Comparison of ENCODE assay signal across 12 cellular contexts in genomic region chr2:199979398-199979797, GRCh38. TPM values are rescaled to one million over a fixed set of nuclear protein-coding genes. Genes with fewer than 3 reads are reported as not detected.
A peak's percentile ranks its signal among the peaks of the same experiment; 100 is the strongest.
DNase-seq lines count a peak whose midpoint lies in the region; ATAC-seq, FAIRE-seq and TF ChIP-seq lines count a peak whose summit lies in the region.
"Had no signal": no experiment of that assay in that cellular context is flagged by ENCODE, and none has a peak within 500 bp of the region (broad histone marks: within the 10 kb centered on the region; RNA-seq: fewer than 3 reads in every experiment).

No MANE protein-coding gene starts in this region.

- TF ChIP-seq CTCF in OCI-LY3 (IDR thresholded peaks at IDR 0.05; ENCODE audit: low read depth, low read length), result no peak
- no peak for TF ChIP-seq CTCF in choroid plexus epithelial cell (conservative IDR thresholded peaks at IDR 0.05; ENCODE audit: low read depth, low read length)
- TF ChIP-seq CTCF in body of pancreas (IDR thresholded peaks at IDR 0.05), result no peak

- H3K9ac ChIP-seq in OCI-LY3 (ENCODE audit: low read length), result no peak overlapping the region

- no peaks in the 10 kb centered on the region for H3K27me3 ChIP-seq in OCI-LY3 (ENCODE audit: low read depth, low read length)
- H3K27me3 ChIP-seq in body of pancreas, result no peaks in the 10 kb centered on the region
- H3K27me3 ChIP-seq: tibial nerve had no signal

- peaks cover 23% of the 10 kb centered on the region for H3K4me1 Mint-ChIP-seq in stimulated activated effector memory CD8-positive, alpha-beta T cell treated with anti-CD3 and anti-CD28 coated beads, Interleukin-12 subunit alpha, Interleukin-12 subunit beta, amount 100 ng/mL, for 72 hours

- intact Hi-C loops in body of pancreas (cut with DNase I), result no loop called here

- no peak for ATAC-seq in stimulated activated effector memory CD8-positive, alpha-beta T cell treated with anti-CD3 and anti-CD28 coated beads, Interleukin-12 subunit alpha, Interleukin-12 subunit beta, amount 100 ng/mL, for 72 hours
- no peak for ATAC-seq in body of pancreas

- no peak for DNase-seq in choroid plexus epithelial cell (ENCODE audit: low read depth)
- DNase-seq in lung microvascular endothelial cell (ENCODE audit: low read depth in 2 of 2), result peak; percentile 7 to 20
- DNase-seq in stimulated activated effector memory CD8-positive, alpha-beta T cell treated with anti-CD3 and anti-CD28 coated beads, Interleukin-12 subunit alpha, Interleukin-12 subunit beta, amount 100 ng/mL, for 72 hours (ENCODE audit: low spot score in 2 of 2), result no peak
- no peak for DNase-seq in body of pancreas
- no peak for DNase-seq in NCI-H1092 (lab: John Stamatoyannopoulos, UW)
- no peak for DNase-seq in HTR-8/SVneo (ENCODE audit: insufficient read length, low spot score)

- no peak for FAIRE-seq in HTR-8/SVneo (lab: Jason Lieb, UNC)
- FAIRE-seq: colon had no signal

- H3K36me3 ChIP-seq in OCI-LY3 (replicated peaks; ENCODE audit: low read depth, low read length) (peaks cover 2% of the 10 kb centered on the region), body of pancreas (replicated peaks in 1 of 2; ENCODE audit: insufficient read depth in 1 of 2, low read depth in 2 of 2) (no peaks in the 10 kb centered on the region)

- no peaks in the 10 kb centered on the region for H3K79me2 ChIP-seq in OCI-LY3 (ENCODE audit: low read length)

- no peaks in the 10 kb centered on the region for H3K36me3 Mint-ChIP-seq in stimulated activated effector memory CD8-positive, alpha-beta T cell treated with anti-CD3 and anti-CD28 coated beads, Interleukin-12 subunit alpha, Interleukin-12 subunit beta, amount 100 ng/mL, for 72 hours

- H3K27ac Mint-ChIP-seq in stimulated activated effector memory CD8-positive, alpha-beta T cell treated with anti-CD3 and anti-CD28 coated beads, Interleukin-12 subunit alpha, Interleukin-12 subunit beta, amount 100 ng/mL, for 72 hours, result peak overlapping the region; percentile 54
- H3K27ac Mint-ChIP-seq: activated CD4-positive, alpha-beta T cell treated with anti-CD3 and anti-CD28 coated beads, Interleukin-2, amount 10 ng/mL, durations not matched to agents 7 days and 5 days had no signal

- H3K27ac ChIP-seq in OCI-LY3 (ENCODE audit: low read length) (no peak overlapping the region), body of pancreas (no peak overlapping the region)

- H3K4me2 ChIP-seq in OCI-LY3 (ENCODE audit: low read length), result peak overlapping the region; percentile 72; the same call in 1 of the 2 replicates

- H3K4me3 ChIP-seq in OCI-LY3 (ENCODE audit: low read length), result peak overlapping the region; percentile 51; the same call in 1 of the 2 replicates
- peak overlapping the region; percentile 45 for H3K4me3 ChIP-seq in choroid plexus epithelial cell (ENCODE audit: low read depth, low read length)
- no peak overlapping the region for H3K4me3 ChIP-seq in body of pancreas

- no peaks in the 10 kb centered on the region for H4K20me1 ChIP-seq in OCI-LY3 (ENCODE audit: insufficient read depth, low read length)

- H2AFZ ChIP-seq in OCI-LY3 (ENCODE audit: low read depth, low read length), result 0 out of 2 replicates have a peak overlapping the region, but pooled peaks have one; percentile 40

- H3K9me3 ChIP-seq in OCI-LY3 (ENCODE audit: insufficient read depth, low read length), result no peaks in the 10 kb centered on the region
- no peaks in the 10 kb centered on the region for H3K9me3 ChIP-seq in body of pancreas
- H3K9me3 ChIP-seq: tibial nerve had no signal

- H3K9me3 Mint-ChIP-seq in stimulated activated effector memory CD8-positive, alpha-beta T cell treated with anti-CD3 and anti-CD28 coated beads, Interleukin-12 subunit alpha, Interleukin-12 subunit beta, amount 100 ng/mL, for 72 hours, result no peaks in the 10 kb centered on the region
- H3K9me3 Mint-ChIP-seq: activated CD4-positive, alpha-beta T cell treated with anti-CD3 and anti-CD28 coated beads, Interleukin-2, amount 10 ng/mL, durations not matched to agents 7 days and 5 days; activated T-cell treated with anti-CD3 and anti-CD28 coated beads, Interleukin-2, amount 50 U/mL, for 24 hours had no signal

- H3K4me1 ChIP-seq in OCI-LY3 (ENCODE audit: low read length) (peaks cover 11% of the 10 kb centered on the region), body of pancreas (no peaks in the 10 kb centered on the region)

- peak overlapping the region; percentile 45 for H3K4me3 Mint-ChIP-seq in stimulated activated effector memory CD8-positive, alpha-beta T cell treated with anti-CD3 and anti-CD28 coated beads, Interleukin-12 subunit alpha, Interleukin-12 subunit beta, amount 100 ng/mL, for 72 hours
- H3K4me3 Mint-ChIP-seq: activated CD4-positive, alpha-beta T cell treated with anti-CD3 and anti-CD28 coated beads, Interleukin-2, amount 10 ng/mL, durations not matched to agents 7 days and 5 days; CD4-positive, CD25-positive, alpha-beta regulatory T cell had no signal

- WGBS in body of pancreas, 2 donors, result 57 to 65% methylated on average over 5 of the region's 5 CpGs

- TF ChIP-seq POLR2A in body of pancreas (IDR thresholded peaks at IDR 0.05), result no peak

RNA-seq across cellular contexts. Expression of gene MAIP1, which starts 24.0 kb away (rescaled TPM):
- total RNA-seq in lung microvascular endothelial cell (23.1 and 26.0 TPM in 2 replicates), body of pancreas (10 to 100 TPM; 11.2 to 11.9 TPM)

RNA-seq across cellular contexts. Expression of gene TYW5, which starts 24.1 kb away (rescaled TPM):
- total RNA-seq in lung microvascular endothelial cell (3.3 and 4.4 TPM in 2 replicates), body of pancreas (10 to 100 TPM in 1 of 2 donors, 1 to 10 TPM in 1; 4.3 to 10.1 TPM)

Comparison
In these comparisons a context has a peak if more than half of its experiments do, and no peak if none do; other contexts are left out.
1. H3K4me3 ChIP-seq: peak in OCI-LY3 (single experiment) and choroid plexus epithelial cell (single experiment); none in body of pancreas (0 of 2).
2. DNase-seq: peak in lung microvascular endothelial cell (2 of 2); none in choroid plexus epithelial cell (single experiment), stimulated activated effector memory CD8-positive, alpha-beta T cell treated with anti-CD3 and anti-CD28 coated beads, Interleukin-12 subunit alpha, Interleukin-12 subunit beta, amount 100 ng/mL, for 72 hours (0 of 2), body of pancreas (0 of 4), NCI-H1092 (single experiment) and HTR-8/SVneo (single experiment).